In genomic region chr1:78410643-78411042, GRCh38 we compare ENCODE assay signal across 26 cellular contexts.
"Had no signal": no experiment of that assay in that cellular context is flagged by ENCODE, and none has a peak within 500 bp of the region (broad histone marks: within the 10 kb centered on the region; RNA-seq: fewer than 3 reads in every experiment).

No MANE protein-coding gene starts in this region.

- ATAC-seq: activated CD8-positive, alpha-beta memory T cell treated with anti-CD3 and anti-CD28 coated beads, Interleukin-2, amount 10 ng/mL, durations not matched to agents 7 days and 5 days; activated CD8-positive, alpha-beta T cell treated with anti-CD3 and anti-CD28 coated beads, Interleukin-2, amount 10 ng/mL, durations not matched to agents 7 days and 5 days; activated naive CD8-positive, alpha-beta T cell treated with anti-CD3 and anti-CD28 coated beads, Interleukin-2, amount 50 U/mL, for 24 hours; effector memory CD8-positive, alpha-beta T cell; foreskin keratinocyte; gastrocnemius medialis; heart left ventricle had no signal

- H3K36me3 ChIP-seq: adrenal gland, brain microvascular endothelial cell, esophagus muscularis mucosa, gastrocnemius medialis, heart left ventricle had no signal

- H3K9me3 ChIP-seq: adrenal gland, gastrocnemius medialis had no signal

- H3K4me3 ChIP-seq: adrenal gland, esophagus muscularis mucosa, gastrocnemius medialis, heart left ventricle had no signal

- H3K27ac ChIP-seq: adrenal gland, brain microvascular endothelial cell, esophagus muscularis mucosa, foreskin keratinocyte, gastrocnemius medialis, heart left ventricle had no signal

- H3K27me3 ChIP-seq: adrenal gland, brain microvascular endothelial cell, esophagus muscularis mucosa, gastrocnemius medialis, heart left ventricle had no signal

- DNase-seq: activated CD4-positive, alpha-beta memory T cell treated with anti-CD3 and anti-CD28 coated beads for 36 hours; activated CD4-positive, alpha-beta T cell treated with anti-CD3 and anti-CD28 coated beads for 1 hour; activated CD4-positive, alpha-beta T cell treated with anti-CD3 and anti-CD28 coated beads for 48 hours; activated CD4-positive, CD25-positive, alpha-beta regulatory T cell; activated CD8-positive, alpha-beta memory T cell treated with anti-CD3 and anti-CD28 coated beads, Interleukin-2, amount 10 ng/mL, durations not matched to agents 7 days and 5 days; activated CD8-positive, alpha-beta memory T cell treated with anti-CD3 and anti-CD28 coated beads, Interleukin-2, amount 50 U/mL, for 4 hours; activated CD8-positive, alpha-beta T cell treated with anti-CD3 and anti-CD28 coated beads, Interleukin-2, amount 10 ng/mL, durations not matched to agents 7 days and 5 days; activated effector memory CD4-positive, alpha-beta T cell treated with anti-CD3 and anti-CD28 coated beads, Interleukin-2, amount 50 U/mL, for 16 hours; activated naive CD4-positive, alpha-beta T cell treated with anti-CD3 and anti-CD28 coated beads for 36 hours; activated naive CD8-positive, alpha-beta T cell treated with anti-CD3 and anti-CD28 coated beads for 36 hours; activated naive CD8-positive, alpha-beta T cell treated with anti-CD3 and anti-CD28 coated beads, Interleukin-2, amount 50 U/mL, for 24 hours; activated T-cell treated with anti-CD3 and anti-CD28 coated beads, Interleukin-2, amount 50 U/mL, for 1 hour; activated T-cell treated with anti-CD3 and anti-CD28 coated beads, Interleukin-2, amount 50 U/mL, for 48 hours; adrenal gland; brain microvascular endothelial cell; cortex of kidney; dermis blood vessel endothelial cell; effector CD4-positive, alpha-beta T cell; effector memory CD8-positive, alpha-beta T cell; erythroblast; foreskin keratinocyte; gastrocnemius medialis; glutamatergic neuron; heart left ventricle; T-helper 2 cell had no signal

- H3K4me1 ChIP-seq: adrenal gland, esophagus muscularis mucosa, foreskin keratinocyte, gastrocnemius medialis, heart left ventricle had no signal
